Comparison of ENCODE assay signal across 10 cellular contexts in the genomic region with DNA sequence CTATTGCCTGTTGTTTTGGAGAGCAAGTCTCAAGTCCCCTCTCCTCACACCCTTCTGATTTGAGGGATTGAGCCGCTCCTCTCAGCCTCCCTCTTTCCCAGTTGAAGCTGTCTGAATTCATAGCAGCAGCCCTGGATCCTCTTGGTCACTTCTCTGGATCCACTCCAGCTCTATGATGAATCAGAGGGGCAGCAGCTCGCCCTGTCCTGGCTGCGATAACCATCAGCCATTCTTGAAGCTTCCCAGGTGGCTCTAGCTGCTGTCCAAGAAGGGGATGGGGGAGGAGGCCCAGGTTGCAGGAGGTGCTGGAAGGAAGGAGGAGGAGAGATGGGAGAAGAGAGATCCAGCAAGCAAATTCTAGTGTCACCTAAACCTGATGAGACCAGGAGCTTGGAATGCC. TPM values are rescaled to one million over a fixed set of nuclear protein-coding genes. Genes with fewer than 3 reads are reported as not detected.
DNase-seq lines count a peak whose midpoint lies in the region; ATAC-seq and TF ChIP-seq lines count a peak whose summit lies in the region.
"Had no signal": no experiment of that assay in that cellular context is flagged by ENCODE, and none has a peak within 500 bp of the region (broad histone marks: within the 10 kb centered on the region; RNA-seq: fewer than 3 reads in every experiment).

No MANE protein-coding gene starts in this region.

- peak overlapping the region; percentile 94 for H3K27ac Mint-ChIP-seq in central memory CD8-positive, alpha-beta T cell (ENCODE audit: low read depth)
- H3K27ac Mint-ChIP-seq in naive thymus-derived CD4-positive, alpha-beta T cell: peak overlapping the region in 5 of 9 donors; percentile 57 to 82 (median 75)
- H3K27ac Mint-ChIP-seq in Calu3 (ENCODE audit: unreplicated experiment): no peak overlapping the region

- H3K36me3 Mint-ChIP-seq in central memory CD8-positive, alpha-beta T cell (ENCODE audit: insufficient read depth): peaks cover 19% of the 10 kb centered on the region
- peaks cover 0 to 37% (median 9%) of the 10 kb centered on the region in 5 donors for H3K36me3 Mint-ChIP-seq in naive thymus-derived CD4-positive, alpha-beta T cell
- peaks cover 53% of the 10 kb centered on the region for H3K36me3 Mint-ChIP-seq in Calu3 (ENCODE audit: insufficient read depth, unreplicated experiment)

- no peaks in the 10 kb centered on the region for H3K27me3 ChIP-seq in naive thymus-derived CD4-positive, alpha-beta T cell (ENCODE audit: control insufficient read depth in 2 of 2, insufficient read depth in 2 of 2, low read length in 2 of 2)
- H3K27me3 ChIP-seq: body of pancreas had no signal

- H3K27me3 Mint-ChIP-seq in central memory CD8-positive, alpha-beta T cell: no peaks in the 10 kb centered on the region
- H3K27me3 Mint-ChIP-seq in naive thymus-derived CD4-positive, alpha-beta T cell: no peaks in the 10 kb centered on the region
- no peaks in the 10 kb centered on the region for H3K27me3 Mint-ChIP-seq in Calu3 (ENCODE audit: unreplicated experiment)

- no peak overlapping the region for H3K4me3 ChIP-seq in naive thymus-derived CD4-positive, alpha-beta T cell (ENCODE audit: low read length)
- H3K4me3 ChIP-seq: body of pancreas had no signal

- peaks cover 58% of the 10 kb centered on the region for H3K4me1 Mint-ChIP-seq in central memory CD8-positive, alpha-beta T cell
- peaks cover 28 to 63% (median 49%) of the 10 kb centered on the region in 7 donors for H3K4me1 Mint-ChIP-seq in naive thymus-derived CD4-positive, alpha-beta T cell
- H3K4me1 Mint-ChIP-seq in Calu3 (ENCODE audit: low read depth, unreplicated experiment): peaks cover 20% of the 10 kb centered on the region

- no TSS peak for BruUV-seq in Calu3 (replicated peaks; lab: Mats Ljungman, UMichigan)

- no peaks in the 10 kb centered on the region for H3K9me3 Mint-ChIP-seq in central memory CD8-positive, alpha-beta T cell
- no peaks in the 10 kb centered on the region for H3K9me3 Mint-ChIP-seq in naive thymus-derived CD4-positive, alpha-beta T cell
- no peaks in the 10 kb centered on the region for H3K9me3 Mint-ChIP-seq in Calu3 (ENCODE audit: low read depth, unreplicated experiment)

- no peak overlapping the region for H3K4me3 Mint-ChIP-seq in central memory CD8-positive, alpha-beta T cell
- no peak overlapping the region for H3K4me3 Mint-ChIP-seq in naive thymus-derived CD4-positive, alpha-beta T cell
- H3K4me3 Mint-ChIP-seq in Calu3 (ENCODE audit: low read depth, unreplicated experiment): no peak overlapping the region

- POLR2A ChIA-PET in naive thymus-derived CD4-positive, alpha-beta T cell (lab: Charles Lee): no interaction called here

- no peak for TF ChIP-seq CTCF in Calu3 (IDR thresholded peaks at IDR 0.05; ENCODE audit: unreplicated experiment)

- peaks cover 0 to 69% (median 3%) of the 10 kb centered on the region in 3 experiments for H3K36me3 ChIP-seq in naive thymus-derived CD4-positive, alpha-beta T cell (ENCODE audit: control insufficient read depth in 2 of 3, insufficient read depth in 3 of 3, low read length in 3 of 3)

- CTCF ChIA-PET in naive thymus-derived CD4-positive, alpha-beta T cell (lab: Charles Lee): interaction anchor here (0.6 kb wide), 2 partner anchors 311 to 1385 kb away, joined by 3 read pairs; no protein-coding TSS in a partner anchor
- CTCF ChIA-PET in Calu3 (lab: Charles Lee): no interaction called here

- H3K27ac ChIP-seq in naive thymus-derived CD4-positive, alpha-beta T cell (ENCODE audit: low read depth, low read length): peak overlapping the region; percentile 46
- H3K27ac ChIP-seq: body of pancreas had no signal

- intact Hi-C loops in naive thymus-derived CD4-positive, alpha-beta T cell (cut with micrococcal nuclease): no loop called here
- intact Hi-C loops in Calu3 (cut with micrococcal nuclease; ENCODE audit: unreplicated experiment): no loop called here

- no peak for ATAC-seq in central memory CD8-positive, alpha-beta T cell (replicated peaks; ENCODE audit: extremely low read depth, poor library complexity, severe bottlenecking)
- no peak for ATAC-seq in naive thymus-derived CD4-positive, alpha-beta T cell
- ATAC-seq in HG03354 (IDR thresholded peaks at IDR 0.05; ENCODE audit: poor library complexity, severe bottlenecking, unreplicated experiment): no peak
- ATAC-seq: body of pancreas had no signal

- H3K4me1 ChIP-seq in naive thymus-derived CD4-positive, alpha-beta T cell (ENCODE audit: control insufficient read depth in 2 of 2, insufficient read depth in 2 of 2, low read length in 2 of 2): no peaks in the 10 kb centered on the region

- peak; percentile 71 for DNase-seq in EH (ENCODE audit: low read depth)
- DNase-seq in RPMI7951 (ENCODE audit: low read depth): peak; percentile 71
- no peak for DNase-seq in central memory CD8-positive, alpha-beta T cell (ENCODE audit: low spot score in 2 of 2)
- DNase-seq in naive thymus-derived CD4-positive, alpha-beta T cell: no peak
- DNase-seq in NCI-H1417 (lab: John Stamatoyannopoulos, UW): no peak
- DNase-seq in T1000 (lab: John Stamatoyannopoulos, UW): no peak
- DNase-seq in Calu3: no peak
- DNase-seq: body of pancreas had no signal

- H3K9me3 ChIP-seq in naive thymus-derived CD4-positive, alpha-beta T cell (ENCODE audit: control insufficient read depth in 2 of 3, low read length in 3 of 3): no peaks in the 10 kb centered on the region
- H3K9me3 ChIP-seq: body of pancreas had no signal

RNA-seq across cellular contexts. Expression of gene WNT4, which starts 31.3 kb away (rescaled TPM):
- not detected in 2 replicates for total RNA-seq in RPMI7951 (2014; rRNA removed; shearing (Covaris generic))
- total RNA-seq in naive thymus-derived CD4-positive, alpha-beta T cell: not detected
- polyA plus RNA-seq in naive thymus-derived CD4-positive, alpha-beta T cell: under 1 TPM in 1 of 2 donors, not detected in 1; 0.05 TPM
- total RNA-seq in Calu3 (2022): 1.9 and 2.4 TPM in 2 replicates
- total RNA-seq: MCF 10A had no signal

RNA-seq across cellular contexts. Expression of gene CDC42, which starts 59.1 kb away (rescaled TPM):
- total RNA-seq in RPMI7951 (2014; rRNA removed; shearing (Covaris generic)): 554 and 659 TPM in 2 replicates
- total RNA-seq in naive thymus-derived CD4-positive, alpha-beta T cell: 100 to 1,000 TPM; 186 to 385 (median 305) TPM
- 100 to 1,000 TPM; 186 to 427 TPM for polyA plus RNA-seq in naive thymus-derived CD4-positive, alpha-beta T cell
- 194 and 204 TPM in 2 replicates for total RNA-seq in Calu3 (2022)

Comparison
In these comparisons a context has a peak if more than half of its experiments do, and no peak if none do; other contexts are left out.
1. DNase-seq: peak in EH (single experiment) and RPMI7951 (single experiment); none in central memory CD8-positive, alpha-beta T cell (0 of 2), naive thymus-derived CD4-positive, alpha-beta T cell (0 of 9), NCI-H1417 (0 of 3), T1000 (single experiment) and Calu3 (single experiment).